ENCODE assay signal across 26 cellular contexts in genomic region chr18:6315556-6316331, GRCh38.
DNase-seq lines count a peak whose midpoint lies in the region; ATAC-seq and TF ChIP-seq lines count a peak whose summit lies in the region.
"Had no signal": no experiment of that assay in that cellular context is flagged by ENCODE, and none has a peak within 500 bp of the region (broad histone marks: within the 10 kb centered on the region; RNA-seq: fewer than 3 reads in every experiment).

No MANE protein-coding gene starts in this region.

- H3K27me3 ChIP-seq in thoracic aorta (replicated peaks; ENCODE audit: insufficient read depth), result no peaks in the 10 kb centered on the region
- H3K27me3 ChIP-seq: ascending aorta, neural progenitor cell, right atrium auricular region, uterus had no signal

- no peak overlapping the region for H3K27ac ChIP-seq in thoracic aorta
- H3K27ac ChIP-seq: ascending aorta, neural progenitor cell, right atrium auricular region, uterus had no signal

- DNase-seq in SW480 (ENCODE audit: low spot score) (peak; percentile 2), left colon (peak; percentile 44 to 52), thoracic aorta (ENCODE audit: low spot score) (no peak), NCI-H2196 (lab: John Stamatoyannopoulos, UW; ENCODE audit: unreplicated experiment) (no peak)
- no peak for DNase-seq in activated CD4-positive, alpha-beta T cell treated with anti-CD3 and anti-CD28 coated beads for 48 hours
- DNase-seq: activated CD4-positive, alpha-beta T cell treated with anti-CD3 and anti-CD28 coated beads, Interleukin-2, amount 10 ng/mL, durations not matched to agents 24 days and 14 days; activated gamma-delta T cell; activated naive CD8-positive, alpha-beta T cell treated with anti-CD3 and anti-CD28 coated beads, Interleukin-2, amount 10 ng/mL, durations not matched to agents 7 days and 5 days; activated T-cell treated with anti-CD3 and anti-CD28 coated beads, Interleukin-2, amount 50 U/mL, for 24 hours; CD4-positive, CD25-positive, alpha-beta regulatory T cell; central memory CD4-positive, alpha-beta T cell; dermis blood vessel endothelial cell; mammary epithelial cell; NCI-H1436 treated with DMSO at 0.1 percent for 48 hours; NCI-H446 treated with DMSO at 0.1 percent for 48 hours; stimulated activated CD4-positive, alpha-beta T cell treated with anti-CD3 and anti-CD28 coated beads, Interleukin-12 subunit alpha, Interleukin-12 subunit beta, amount 100 ng/mL, for 4 hours; stimulated activated CD4-positive, alpha-beta T cell treated with anti-CD3 and anti-CD28 coated beads, Interleukin-4, amount 100 ng/mL, for 24 hours; substantia nigra; uterus had no signal

- H3K4me1 ChIP-seq in thoracic aorta (ENCODE audit: control insufficient read depth in 1 of 2, low read depth in 2 of 2), result no peaks in the 10 kb centered on the region
- H3K4me1 ChIP-seq: ascending aorta, neural progenitor cell, uterus had no signal

- TF ChIP-seq CTCF in thoracic aorta (IDR thresholded peaks at IDR 0.05), result no peak

- intact Hi-C loops in left colon (cut with DNase I, micrococcal nuclease), result no loop called here

- peaks cover 6% of the 10 kb centered on the region for H3K9me3 ChIP-seq in thoracic aorta

- no peaks in the 10 kb centered on the region for H3K36me3 ChIP-seq in thoracic aorta
- H3K36me3 ChIP-seq: ascending aorta, neural progenitor cell, right atrium auricular region, uterus had no signal

- ATAC-seq in HG02610 (IDR thresholded peaks at IDR 0.05; ENCODE audit: unreplicated experiment) (peak; percentile 50), left colon (peak; percentile 97), thoracic aorta (ENCODE audit: insufficient number of reproducible peaks, low FRiP score, low read depth) (no peak), GM21390 (IDR thresholded peaks at IDR 0.05; ENCODE audit: unreplicated experiment) (no peak)
- ATAC-seq: Right ventricle myocardium inferior; stimulated activated effector memory CD8-positive, alpha-beta T cell treated with anti-CD3 and anti-CD28 coated beads, Interleukin-12 subunit alpha, Interleukin-12 subunit beta, amount 100 ng/mL, for 72 hours had no signal

- H3K4me3 ChIP-seq in thoracic aorta, result peak overlapping the region; percentile 27
- H3K4me3 ChIP-seq: ascending aorta, neural progenitor cell, right atrium auricular region, uterus had no signal

Comparison
In these comparisons a context has a peak if more than half of its experiments do, and no peak if none do; other contexts are left out.
1. ATAC-seq: peak in HG02610 (single experiment) and left colon (single experiment); none in thoracic aorta (single experiment) and GM21390 (single experiment).
2. DNase-seq: peak in SW480 (single experiment) and left colon (2 of 2); none in thoracic aorta (single experiment), activated CD4-positive, alpha-beta T cell treated with anti-CD3 and anti-CD28 coated beads for 48 hours (single experiment) and NCI-H2196 (single experiment).